In the genomic region with DNA sequence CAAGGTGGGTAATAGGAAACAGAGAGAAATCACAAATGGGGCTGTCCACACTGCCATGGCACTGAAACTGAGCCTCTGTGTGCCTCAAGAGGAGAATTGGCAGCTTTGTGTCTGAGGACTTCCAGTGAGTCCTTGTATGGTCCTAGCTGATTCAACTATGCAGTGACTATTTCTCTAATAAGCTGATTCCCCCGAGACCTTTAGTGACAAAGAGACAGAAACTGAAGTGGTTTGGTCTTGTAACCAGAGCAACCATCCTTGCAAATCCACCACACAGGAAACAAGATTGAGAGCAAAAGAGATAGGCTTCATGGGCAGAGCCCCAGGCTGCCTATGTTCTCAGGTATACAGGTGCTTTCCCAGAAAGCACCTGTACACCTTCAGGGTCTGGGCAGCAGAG, we compare ENCODE assay signal across 10 cellular contexts.
DNase-seq lines count a peak whose midpoint lies in the region; ATAC-seq and TF ChIP-seq lines count a peak whose summit lies in the region.
"Had no signal": no experiment of that assay in that cellular context is flagged by ENCODE, and none has a peak within 500 bp of the region (broad histone marks: within the 10 kb centered on the region; RNA-seq: fewer than 3 reads in every experiment).

No MANE protein-coding gene starts in this region.

- intact Hi-C loops in sciatic nerve (cut with DNase I) = no loop called here
- intact Hi-C loops in activated T-helper 1 cell treated with anti-CD3 and anti-CD28 coated beads, Interleukin-12 subunit alpha, Interleukin-12 subunit beta, Interleukin-2, Interleukin-4 antibody, amounts not matched to agents 30 ng/mL and 10 ng/mL and 1 ng/mL, durations not matched to agents 14 hours and 24 hours and 36 hours (cut with micrococcal nuclease) = no loop called here

- H3K27ac ChIP-seq in caudate nucleus (ENCODE audit: low read depth, low read length) = no peak overlapping the region
- H3K27ac ChIP-seq: colonic mucosa, psoas muscle had no signal

- H3K4me1 ChIP-seq in BE2C = no peaks in the 10 kb centered on the region
- H3K4me1 ChIP-seq: colonic mucosa, psoas muscle had no signal

- no peaks in the 10 kb centered on the region for H3K27me3 Mint-ChIP-seq in activated T-helper 1 cell treated with anti-CD3 and anti-CD28 coated beads, Interleukin-12 subunit alpha, Interleukin-12 subunit beta, Interleukin-2, Interleukin-4 antibody, amounts not matched to agents 30 ng/mL and 10 ng/mL and 1 ng/mL, durations not matched to agents 14 hours and 24 hours and 36 hours (ENCODE audit: insufficient read depth)

- no peaks in the 10 kb centered on the region for H3K27me3 ChIP-seq in BE2C
- H3K27me3 ChIP-seq: colonic mucosa had no signal

- no peaks in the 10 kb centered on the region for H3K9me3 ChIP-seq in BE2C
- H3K9me3 ChIP-seq: colonic mucosa, psoas muscle had no signal

- H3K4me3 Mint-ChIP-seq in activated T-helper 1 cell treated with anti-CD3 and anti-CD28 coated beads, Interleukin-12 subunit alpha, Interleukin-12 subunit beta, Interleukin-2, Interleukin-4 antibody, amounts not matched to agents 30 ng/mL and 10 ng/mL and 1 ng/mL, durations not matched to agents 14 hours and 24 hours and 36 hours = no peak overlapping the region

- no peak overlapping the region for H3K27ac Mint-ChIP-seq in activated T-helper 1 cell treated with anti-CD3 and anti-CD28 coated beads, Interleukin-12 subunit alpha, Interleukin-12 subunit beta, Interleukin-2, Interleukin-4 antibody, amounts not matched to agents 30 ng/mL and 10 ng/mL and 1 ng/mL, durations not matched to agents 14 hours and 24 hours and 36 hours

- no peaks in the 10 kb centered on the region for H3K36me3 Mint-ChIP-seq in activated T-helper 1 cell treated with anti-CD3 and anti-CD28 coated beads, Interleukin-12 subunit alpha, Interleukin-12 subunit beta, Interleukin-2, Interleukin-4 antibody, amounts not matched to agents 30 ng/mL and 10 ng/mL and 1 ng/mL, durations not matched to agents 14 hours and 24 hours and 36 hours (ENCODE audit: low read depth)

- peak; percentile 58 to 89 (median 79) for DNase-seq in NCI-H1417 (lab: John Stamatoyannopoulos, UW)
- no peak for DNase-seq in NCI-H1417 treated with DMSO at 0.1 percent for 48 hours (lab: John Stamatoyannopoulos, UW)
- DNase-seq in NCI-H1092 (lab: John Stamatoyannopoulos, UW) = peak; percentile 31
- DNase-seq in sciatic nerve (ENCODE audit: low spot score) = no peak
- no peak for DNase-seq in caudate nucleus (lab: John Stamatoyannopoulos, UW)
- DNase-seq in BE2C = no peak
- no peak for DNase-seq in activated T-helper 1 cell treated with anti-CD3 and anti-CD28 coated beads, Interleukin-12 subunit alpha, Interleukin-12 subunit beta, Interleukin-2, Interleukin-4 antibody, amounts not matched to agents 30 ng/mL and 10 ng/mL and 1 ng/mL, durations not matched to agents 14 hours and 24 hours and 36 hours (ENCODE audit: low spot score)
- DNase-seq: colonic mucosa, psoas muscle had no signal

- no peak overlapping the region for H3K4me3 ChIP-seq in BE2C (ENCODE audit: low read depth, low read length)
- H3K4me3 ChIP-seq: colonic mucosa, psoas muscle had no signal

- no peak for TF ChIP-seq CTCF in BE2C (IDR thresholded peaks at IDR 0.05; ENCODE audit: low read depth, low read length)

- H3K4me1 Mint-ChIP-seq in activated T-helper 1 cell treated with anti-CD3 and anti-CD28 coated beads, Interleukin-12 subunit alpha, Interleukin-12 subunit beta, Interleukin-2, Interleukin-4 antibody, amounts not matched to agents 30 ng/mL and 10 ng/mL and 1 ng/mL, durations not matched to agents 14 hours and 24 hours and 36 hours (ENCODE audit: low read depth) = no peaks in the 10 kb centered on the region

- ATAC-seq in HG02852 (IDR thresholded peaks at IDR 0.05; ENCODE audit: unreplicated experiment) = peak; percentile 73
- no peak for ATAC-seq in sciatic nerve
- ATAC-seq: psoas muscle had no signal

- H3K36me3 ChIP-seq in BE2C = no peaks in the 10 kb centered on the region
- H3K36me3 ChIP-seq: colonic mucosa had no signal

- H3K9me3 Mint-ChIP-seq in activated T-helper 1 cell treated with anti-CD3 and anti-CD28 coated beads, Interleukin-12 subunit alpha, Interleukin-12 subunit beta, Interleukin-2, Interleukin-4 antibody, amounts not matched to agents 30 ng/mL and 10 ng/mL and 1 ng/mL, durations not matched to agents 14 hours and 24 hours and 36 hours = no peaks in the 10 kb centered on the region

Comparison
In these comparisons a context has a peak if more than half of its experiments do, and no peak if none do; other contexts are left out.
1. DNase-seq: peak in NCI-H1417 (3 of 3) and NCI-H1092 (single experiment); none in NCI-H1417 treated with DMSO at 0.1 percent for 48 hours (single experiment), sciatic nerve (single experiment), caudate nucleus (0 of 61), BE2C (single experiment) and activated T-helper 1 cell treated with anti-CD3 and anti-CD28 coated beads, Interleukin-12 subunit alpha, Interleukin-12 subunit beta, Interleukin-2, Interleukin-4 antibody, amounts not matched to agents 30 ng/mL and 10 ng/mL and 1 ng/mL, durations not matched to agents 14 hours and 24 hours and 36 hours (single experiment).